31 cellular contexts compared by ENCODE assay signal in the genomic region with DNA sequence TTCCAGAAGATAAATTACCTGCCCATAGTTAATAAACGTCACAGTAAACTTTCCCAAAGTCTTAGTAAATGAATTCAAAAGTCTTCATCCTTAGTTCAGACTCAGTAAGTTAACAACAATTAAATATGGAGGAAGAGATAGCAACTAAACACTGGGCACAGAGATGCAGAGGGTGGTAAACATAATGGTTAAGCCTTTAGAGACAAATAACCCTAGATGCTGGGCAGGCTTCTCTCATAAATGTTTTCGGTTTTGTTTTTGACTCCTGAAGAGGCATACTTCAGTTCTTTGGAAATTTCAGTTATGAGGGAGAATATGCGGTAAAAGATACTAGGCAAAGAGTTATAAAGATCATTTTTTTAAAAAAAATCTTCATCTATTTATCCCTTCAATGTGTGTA.
"Had no signal": no experiment of that assay in that cellular context is flagged by ENCODE, and none has a peak within 500 bp of the region (broad histone marks: within the 10 kb centered on the region; RNA-seq: fewer than 3 reads in every experiment).

No MANE protein-coding gene starts in this region.

- H3K27me3 ChIP-seq: adrenal gland, ascending aorta, body of pancreas, brain microvascular endothelial cell, breast epithelium, cardiac muscle cell had no signal

- H3K9me3 ChIP-seq: adrenal gland, ascending aorta, body of pancreas, breast epithelium had no signal

- H3K4me3 ChIP-seq: adrenal gland, ascending aorta, body of pancreas, breast epithelium, cardiac muscle cell had no signal

- H3K4me1 ChIP-seq: adrenal gland, ascending aorta, body of pancreas, breast epithelium had no signal

- H3K27ac ChIP-seq: adrenal gland, ascending aorta, body of pancreas, brain microvascular endothelial cell, breast epithelium, cardiac muscle cell had no signal

- H3K36me3 ChIP-seq: adrenal gland, ascending aorta, brain microvascular endothelial cell, breast epithelium, cardiac muscle cell had no signal

- ATAC-seq: activated naive CD4-positive, alpha-beta T cell treated with anti-CD3 and anti-CD28 coated beads, Interleukin-2, amount 50 U/mL, for 72 hours; activated naive CD8-positive, alpha-beta T cell treated with anti-CD3 and anti-CD28 coated beads, Interleukin-2, amount 50 U/mL, for 24 hours; activated T-cell treated with anti-CD3 and anti-CD28 coated beads, Interleukin-2, amount 50 U/mL, for 4 hours; activated T-cell treated with anti-CD3 and anti-CD28 coated beads, Interleukin-2, amount 50 U/mL, for 72 hours; activated T-helper 17 cell treated with anti-CD3 and anti-CD28 coated beads, Interleukin-2, amount 50 U/mL, for 72 hours; body of pancreas had no signal

- DNase-seq: activated effector memory CD4-positive, alpha-beta T cell treated with anti-CD3 and anti-CD28 coated beads, Interleukin-2, amount 50 U/mL, for 16 hours; activated effector memory CD4-positive, alpha-beta T cell treated with Interleukin-2 at 50 U/mL for 16 hours; activated gamma-delta T cell; activated gamma-delta T cell treated with Interleukin-2 at 50 U/mL for 16 hours; activated naive CD4-positive, alpha-beta T cell; activated naive CD4-positive, alpha-beta T cell treated with anti-CD3 and anti-CD28 coated beads for 36 hours; activated naive CD4-positive, alpha-beta T cell treated with anti-CD3 and anti-CD28 coated beads, Interleukin-2, amount 10 ng/mL, durations not matched to agents 7 days and 5 days; activated naive CD4-positive, alpha-beta T cell treated with anti-CD3 and anti-CD28 coated beads, Interleukin-2, amount 50 U/mL, for 16 hours; activated naive CD4-positive, alpha-beta T cell treated with Interleukin-2 at 50 U/mL for 16 hours; activated naive CD8-positive, alpha-beta T cell treated with anti-CD3 and anti-CD28 coated beads for 36 hours; activated naive CD8-positive, alpha-beta T cell treated with anti-CD3 and anti-CD28 coated beads, Interleukin-2, amount 10 ng/mL, durations not matched to agents 7 days and 5 days; activated naive CD8-positive, alpha-beta T cell treated with anti-CD3 and anti-CD28 coated beads, Interleukin-2, amount 50 U/mL, for 24 hours; activated T-cell treated with anti-CD3 and anti-CD28 coated beads, Interleukin-2, amount 50 U/mL, for 1 hour; activated T-cell treated with anti-CD3 and anti-CD28 coated beads, Interleukin-2, amount 50 U/mL, for 24 hours; activated T-cell treated with anti-CD3 and anti-CD28 coated beads, Interleukin-2, amount 50 U/mL, for 4 hours; activated T-cell treated with anti-CD3 and anti-CD28 coated beads, Interleukin-2, amount 50 U/mL, for 48 hours; activated T-cell treated with anti-CD3 and anti-CD28 coated beads, Interleukin-2, amount 50 U/mL, for 72 hours; adrenal gland; amniotic stem cell; amygdala; aorta; body of pancreas; brain microvascular endothelial cell; caudate nucleus; central memory CD4-positive, alpha-beta T cell; cerebellar nuclear complex had no signal
